In the genomic region with DNA sequence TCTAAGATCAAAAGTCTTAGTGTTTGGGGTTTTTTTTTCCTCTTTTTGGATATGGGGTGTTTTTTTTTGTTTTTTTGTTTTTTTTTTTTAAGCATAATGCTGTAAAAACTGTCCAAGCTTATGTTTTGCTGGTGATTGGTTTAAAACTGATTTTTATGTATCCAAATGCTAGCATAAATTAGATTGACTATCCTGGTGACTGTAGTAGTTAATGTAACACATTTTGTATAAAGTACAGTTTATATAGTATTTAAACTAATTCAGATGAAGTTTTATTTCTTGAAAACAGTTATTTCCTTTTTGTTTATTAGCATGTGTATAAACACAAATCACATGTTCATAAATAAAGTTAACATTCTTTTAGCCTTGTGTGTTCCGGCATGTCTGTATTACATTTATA, we compare ENCODE assay signal across 28 cellular contexts.
"Had no signal": no experiment of that assay in that cellular context is flagged by ENCODE, and none has a peak within 500 bp of the region (broad histone marks: within the 10 kb centered on the region; RNA-seq: fewer than 3 reads in every experiment).

No MANE protein-coding gene starts in this region.

- DNase-seq: activated CD4-positive, alpha-beta T cell treated with anti-CD3 and anti-CD28 coated beads for 4 hours; activated CD4-positive, alpha-beta T cell treated with anti-CD3 and anti-CD28 coated beads, Interleukin-2, amount 50 U/mL, for 4 hours; activated naive CD4-positive, alpha-beta T cell; activated naive CD8-positive, alpha-beta T cell treated with anti-CD3 and anti-CD28 coated beads for 36 hours; activated T-cell treated with anti-CD3 and anti-CD28 coated beads, Interleukin-2, amount 50 U/mL, for 1 hour; adrenal gland; aorta; body of pancreas; cerebellar nuclear complex; colonic mucosa; effector CD8-positive, alpha-beta T cell; erythroblast; gastrocnemius medialis; head of caudate nucleus; hippocampal formation; kidney; left colon; mammary epithelial cell; midbrain; naive thymus-derived CD4-positive, alpha-beta T cell; right lobe of liver; stimulated activated CD4-positive, alpha-beta T cell treated with anti-CD3 and anti-CD28 coated beads, Interleukin-2, amount 100 ng/mL, for 48 hours; stimulated activated naive CD8-positive, alpha-beta T cell treated with anti-CD3 and anti-CD28 coated beads, Interleukin-15, Interleukin-2, amounts not matched to agents 100 U/mL and 50 U/mL, for 24 hours; T-helper 1 cell; testis; transverse colon had no signal

- H3K27me3 Mint-ChIP-seq: activated naive CD8-positive, alpha-beta T cell treated with anti-CD3 and anti-CD28 coated beads for 36 hours; naive thymus-derived CD4-positive, alpha-beta T cell had no signal

- H3K4me3 Mint-ChIP-seq: activated naive CD8-positive, alpha-beta T cell treated with anti-CD3 and anti-CD28 coated beads for 36 hours had no signal

- H3K27ac ChIP-seq: adrenal gland, body of pancreas, cardiac muscle cell, colonic mucosa, gastrocnemius medialis, right lobe of liver, testis, transverse colon had no signal

- H3K4me3 ChIP-seq: adrenal gland, body of pancreas, cardiac muscle cell, colonic mucosa, gastrocnemius medialis, right lobe of liver, testis, transverse colon had no signal

- H3K27ac Mint-ChIP-seq: activated naive CD8-positive, alpha-beta T cell treated with anti-CD3 and anti-CD28 coated beads for 36 hours; activated T-helper 2 cell treated with anti-CD3 and anti-CD28 coated beads, Interferon-gamma antibody, Interleukin-2, Interleukin-4, amounts not matched to agents 10 μg/mL and 5 μg/mL and 100 μg/mL, durations not matched to agents 14 hours and 24 hours and 36 hours had no signal

- ATAC-seq: body of pancreas; gastrocnemius medialis; left colon; naive thymus-derived CD4-positive, alpha-beta T cell; right lobe of liver; stimulated activated naive CD8-positive, alpha-beta T cell treated with anti-CD3 and anti-CD28 coated beads, Interleukin-15, Interleukin-2, amounts not matched to agents 100 U/mL and 50 U/mL, for 24 hours had no signal

- H3K36me3 ChIP-seq: colonic mucosa had no signal

- H3K4me1 ChIP-seq: colonic mucosa, right lobe of liver had no signal

- H3K27me3 ChIP-seq: adrenal gland, body of pancreas, cardiac muscle cell, colonic mucosa, gastrocnemius medialis, right lobe of liver, testis, transverse colon had no signal

- H3K9me3 Mint-ChIP-seq: activated naive CD8-positive, alpha-beta T cell treated with anti-CD3 and anti-CD28 coated beads for 36 hours; activated T-helper 2 cell treated with anti-CD3 and anti-CD28 coated beads, Interferon-gamma antibody, Interleukin-2, Interleukin-4, amounts not matched to agents 10 μg/mL and 5 μg/mL and 100 μg/mL, durations not matched to agents 14 hours and 24 hours and 36 hours; naive thymus-derived CD4-positive, alpha-beta T cell had no signal

- H3K9me3 ChIP-seq: adrenal gland, body of pancreas, colonic mucosa, gastrocnemius medialis, right lobe of liver, testis, transverse colon had no signal
